Comparison of ENCODE assay signal across 10 cellular contexts in genomic region chr1:232578681-232579195, GRCh38. TPM values are rescaled to one million over a fixed set of nuclear protein-coding genes. Genes with fewer than 3 reads are reported as not detected.
DNase-seq lines count a peak whose midpoint lies in the region; ATAC-seq and TF ChIP-seq lines count a peak whose summit lies in the region.
"Had no signal": no experiment of that assay in that cellular context is flagged by ENCODE, and none has a peak within 500 bp of the region (broad histone marks: within the 10 kb centered on the region; RNA-seq: fewer than 3 reads in every experiment).

No MANE protein-coding gene starts in this region.

- H3K4me3 ChIP-seq in CD8-positive, alpha-beta T cell (ENCODE audit: low read depth, low read length): no peak overlapping the region
- peak overlapping the region; percentile 47 for H3K4me3 ChIP-seq in OCI-LY7 (ENCODE audit: low read depth, low read length, poor library complexity, severe bottlenecking)

- peak overlapping the region; percentile 78 for H3K27ac Mint-ChIP-seq in CD8-positive, alpha-beta T cell

- peak in 1 of 7 experiments; percentile 20 for DNase-seq in CD8-positive, alpha-beta T cell
- DNase-seq in OCI-LY7 (ENCODE audit: low spot score) (peak; percentile 81), left lobe of liver (ENCODE audit: low spot score) (no peak), OCI-M1 (lab: John Stamatoyannopoulos, UW) (no peak), ureter (ENCODE audit: low spot score) (no peak), UCSD-AML1 (lab: John Stamatoyannopoulos, UW; ENCODE audit: unreplicated experiment) (no peak)
- DNase-seq: activated CD8-positive, alpha-beta memory T cell treated with anti-CD3 and anti-CD28 coated beads, Interleukin-2, amount 50 U/mL, for 48 hours had no signal

- H2AFZ ChIP-seq in OCI-LY7 (ENCODE audit: low read length): peak overlapping the region; percentile 70; the same call in 1 of the 2 replicates

- H3K9me2 ChIP-seq in OCI-LY7 (ENCODE audit: insufficient read depth, low read length): no peaks in the 10 kb centered on the region

- no peaks in the 10 kb centered on the region for H3K27me3 ChIP-seq in CD8-positive, alpha-beta T cell (ENCODE audit: insufficient read depth, low read length)

- peaks cover 34% of the 10 kb centered on the region for H3K4me1 Mint-ChIP-seq in CD8-positive, alpha-beta T cell (ENCODE audit: low read depth)

- TF ChIP-seq CTCF in CD8-positive, alpha-beta T cell (IDR thresholded peaks at IDR 0.05): no peak
- TF ChIP-seq CTCF in OCI-LY7 (conservative IDR thresholded peaks at IDR 0.05; ENCODE audit: low read length): no peak

- no TSS peak for BruUV-seq in OCI-LY7 (replicated peaks; lab: Mats Ljungman, UMichigan)

- no peaks in the 10 kb centered on the region for H3K36me3 ChIP-seq in CD8-positive, alpha-beta T cell (ENCODE audit: insufficient read depth, low read length)
- H3K36me3 ChIP-seq in OCI-LY7 (ENCODE audit: insufficient read depth, low read length): no peaks in the 10 kb centered on the region; the same call in 1 of the 2 replicates

- H3K9me3 Mint-ChIP-seq in CD8-positive, alpha-beta T cell: no peaks in the 10 kb centered on the region

- no peaks in the 10 kb centered on the region for H4K20me1 ChIP-seq in OCI-LY7 (ENCODE audit: insufficient read depth, low read length)

- H3K4me2 ChIP-seq in OCI-LY7 (ENCODE audit: low read length): peak overlapping the region; percentile 72

- peak; percentile 43 for ATAC-seq in CD8-positive, alpha-beta T cell
- ATAC-seq in GM21423 (IDR thresholded peaks at IDR 0.05; ENCODE audit: unreplicated experiment) (peak; percentile 77), left lobe of liver (peak; percentile 21), GM21367 (IDR thresholded peaks at IDR 0.05; ENCODE audit: unreplicated experiment) (no peak)

- no peaks in the 10 kb centered on the region for H3K27me3 Mint-ChIP-seq in CD8-positive, alpha-beta T cell (ENCODE audit: low read depth)
- H3K27me3 Mint-ChIP-seq: progenitor cell of endocrine pancreas had no signal

- peaks cover 24% of the 10 kb centered on the region for H3K4me1 ChIP-seq in CD8-positive, alpha-beta T cell (ENCODE audit: insufficient read depth, low read length)
- H3K4me1 ChIP-seq in OCI-LY7 (ENCODE audit: insufficient read depth, low read length, poor library complexity, severe bottlenecking): peaks cover 79% of the 10 kb centered on the region

- 0 out of 2 replicates have a peak, but pooled peaks cover 3% of the 10 kb centered on the region for H3K79me2 ChIP-seq in OCI-LY7 (ENCODE audit: insufficient read depth, low read depth, low read length)

- POLR2A ChIA-PET in CD8-positive, alpha-beta T cell (lab: Charles Lee): no interaction called here
- POLR2A ChIA-PET in OCI-LY7 (lab: Charles Lee): interaction anchor here (0.7 to 2.2 kb wide), 10 partner anchors 10 to 1612 kb away, joined by 3 to 28 read pairs (median 5); no protein-coding TSS in a partner anchor

- H3K36me3 Mint-ChIP-seq in CD8-positive, alpha-beta T cell: no peaks in the 10 kb centered on the region

- intact Hi-C loops in CD8-positive, alpha-beta T cell (cut with DNase I, micrococcal nuclease): no loop called here
- intact Hi-C loops in OCI-LY7 (cut with micrococcal nuclease; ENCODE audit: unreplicated experiment): loop anchor here (2.0 kb wide), 1 partner anchor 20 kb away; no protein-coding TSS in a partner anchor

- H3K4me3 Mint-ChIP-seq in CD8-positive, alpha-beta T cell: peak overlapping the region; percentile 50

- no peak overlapping the region for H3K27ac ChIP-seq in CD8-positive, alpha-beta T cell (ENCODE audit: low read depth, low read length)
- H3K27ac ChIP-seq in OCI-LY7 (ENCODE audit: low read depth, low read length, poor library complexity, severe bottlenecking): peak overlapping the region; percentile 93

- CTCF ChIA-PET in CD8-positive, alpha-beta T cell (lab: Charles Lee): interaction anchor here (0.6 to 1.6 kb wide), 4 partner anchors 11 to 369 kb away, joined by 3 to 6 read pairs (median 3); no protein-coding TSS in a partner anchor
- CTCF ChIA-PET in OCI-LY7 (lab: Charles Lee; ENCODE audit: unreplicated experiment): interaction anchor here (1.1 to 1.2 kb wide), 2 partner anchors 13 to 16 kb away, joined by 4 read pairs; no protein-coding TSS in a partner anchor

- no peaks in the 10 kb centered on the region for H3K9me3 ChIP-seq in CD8-positive, alpha-beta T cell (ENCODE audit: low read length)
- H3K9me3 ChIP-seq in OCI-LY7 (ENCODE audit: low read length): no peaks in the 10 kb centered on the region

RNA-seq across cellular contexts. Expression of gene SIPA1L2, which starts 51.2 kb away (rescaled TPM):
- total RNA-seq in CD8-positive, alpha-beta T cell: 1 to 10 TPM; 2.1 to 2.2 TPM
- total RNA-seq in OCI-LY7 (2014; rRNA removed; shearing (Covaris generic)): 13.5 and 16.0 TPM in 2 replicates
- total RNA-seq in OCI-LY7 (2022) (6.2 and 7.8 TPM in 2 replicates), left lobe of liver (3.0 TPM), ureter (35.6 TPM)
